Comparison of ENCODE assay signal across 18 cellular contexts in genomic region chr5:74539986-74540385, GRCh38.
"Had no signal": no experiment of that assay in that cellular context is flagged by ENCODE, and none has a peak within 500 bp of the region (broad histone marks: within the 10 kb centered on the region; RNA-seq: fewer than 3 reads in every experiment).

No MANE protein-coding gene starts in this region.

- ATAC-seq: heart right ventricle, left cardiac atrium had no signal

- H3K27me3 ChIP-seq: adrenal gland, ascending aorta, esophagus squamous epithelium, spleen, thyroid gland had no signal

- H3K9me3 ChIP-seq: adrenal gland, esophagus squamous epithelium, thyroid gland had no signal

- H3K36me3 ChIP-seq: adrenal gland, ascending aorta, esophagus squamous epithelium, heart right ventricle, spleen, thyroid gland had no signal

- H3K4me1 ChIP-seq: adrenal gland had no signal

- H3K27ac ChIP-seq: adrenal gland, ascending aorta, coronary artery, esophagus squamous epithelium, thyroid gland had no signal

- H3K4me3 ChIP-seq: adrenal gland, ascending aorta, coronary artery, esophagus squamous epithelium, heart right ventricle, spleen, thyroid gland had no signal

- DNase-seq: activated CD4-positive, alpha-beta T cell treated with anti-CD3 and anti-CD28 coated beads, Interleukin-2, amount 50 U/mL, for 1 hour; activated CD4-positive, CD25-positive, alpha-beta regulatory T cell treated with anti-CD3 and anti-CD28 coated beads, Interleukin-2, amount 50 U/mL, for 72 hours; activated CD8-positive, alpha-beta memory T cell treated with anti-CD3 and anti-CD28 coated beads, Interleukin-2, amount 50 U/mL, for 4 hours; activated naive CD4-positive, alpha-beta T cell; activated T-cell treated with anti-CD3 and anti-CD28 coated beads, Interleukin-2, amount 50 U/mL, for 24 hours; adrenal gland; esophagus squamous epithelium; heart right ventricle; islet precursor cell; left cardiac atrium; naive B cell; retina; spleen; stimulated activated CD4-positive, alpha-beta T cell treated with anti-CD3 and anti-CD28 coated beads, Interleukin-4, amount 100 ng/mL, for 1 hour; stimulated activated naive CD4-positive, alpha-beta T cell; thyroid gland had no signal
